29 cellular contexts compared by ENCODE assay signal in genomic region chr10:31483546-31483945, GRCh38.
"Had no signal": no experiment of that assay in that cellular context is flagged by ENCODE, and none has a peak within 500 bp of the region (broad histone marks: within the 10 kb centered on the region; RNA-seq: fewer than 3 reads in every experiment).

No MANE protein-coding gene starts in this region.

- H3K27me3 ChIP-seq: ascending aorta, brain microvascular endothelial cell, cardiac muscle cell, SJSA1 had no signal

- H3K27me3 Mint-ChIP-seq: activated naive CD8-positive, alpha-beta T cell treated with anti-CD3 and anti-CD28 coated beads, Interleukin-2, amount 50 U/mL, for 24 hours had no signal

- H3K27ac ChIP-seq: ascending aorta, brain microvascular endothelial cell, cardiac muscle cell, SJSA1 had no signal

- H3K9me3 Mint-ChIP-seq: WTC11 had no signal

- H3K4me1 Mint-ChIP-seq: WTC11 had no signal

- DNase-seq: activated CD4-positive, alpha-beta T cell treated with anti-CD3 and anti-CD28 coated beads for 48 hours; activated CD4-positive, alpha-beta T cell treated with anti-CD3 and anti-CD28 coated beads, Interleukin-2, amount 50 U/mL, for 4 hours; activated CD4-positive, CD25-positive, alpha-beta regulatory T cell treated with anti-CD3 and anti-CD28 coated beads, Interleukin-2, amount 50 U/mL, for 72 hours; activated CD8-positive, alpha-beta memory T cell treated with anti-CD3 and anti-CD28 coated beads, Interleukin-2, amount 50 U/mL, for 48 hours; activated CD8-positive, alpha-beta T cell treated with anti-CD3 and anti-CD28 coated beads, Interleukin-2, amount 10 ng/mL, durations not matched to agents 7 days and 5 days; activated effector memory CD4-positive, alpha-beta T cell treated with anti-CD3 and anti-CD28 coated beads, Interleukin-2, amount 50 U/mL, for 16 hours; activated naive CD4-positive, alpha-beta T cell treated with Interleukin-2 at 50 U/mL for 16 hours; activated naive CD8-positive, alpha-beta T cell treated with anti-CD3 and anti-CD28 coated beads, Interleukin-2, amount 50 U/mL, for 24 hours; activated T-cell treated with anti-CD3 and anti-CD28 coated beads, Interleukin-2, amount 50 U/mL, for 1 hour; amniotic stem cell; brain microvascular endothelial cell; Karpas-422; MM.1S; NCI-H1105; NCI-H1436 treated with DMSO at 0.1 percent for 48 hours; NCI-H187; NCI-H2081; NCI-H510A treated with DMSO at 0.1 percent for 48 hours; NCI-H69; SHP77; SW 1271 had no signal

- H3K36me3 ChIP-seq: ascending aorta, brain microvascular endothelial cell, cardiac muscle cell had no signal

- H3K27ac Mint-ChIP-seq: activated CD8-positive, alpha-beta T cell treated with anti-CD3 and anti-CD28 coated beads, Interleukin-2, amount 10 ng/mL, durations not matched to agents 7 days and 5 days; activated naive CD4-positive, alpha-beta T cell treated with anti-CD3 and anti-CD28 coated beads, Interleukin-2, amount 50 U/mL, for 72 hours; activated naive CD8-positive, alpha-beta T cell treated with anti-CD3 and anti-CD28 coated beads, Interleukin-2, amount 50 U/mL, for 24 hours; T-helper 2 cell treated with Interferon-gamma antibody and Interleukin-4, amounts not matched to agents 5 μg/mL and 100 μg/mL, for 36 hours; WTC11 had no signal

- H3K4me1 ChIP-seq: ascending aorta, SJSA1 had no signal

- H3K4me3 Mint-ChIP-seq: activated CD8-positive, alpha-beta T cell treated with anti-CD3 and anti-CD28 coated beads, Interleukin-2, amount 10 ng/mL, durations not matched to agents 7 days and 5 days; activated naive CD8-positive, alpha-beta T cell treated with anti-CD3 and anti-CD28 coated beads, Interleukin-2, amount 50 U/mL, for 24 hours; T-helper 2 cell treated with Interferon-gamma antibody and Interleukin-4, amounts not matched to agents 5 μg/mL and 100 μg/mL, for 36 hours; WTC11 had no signal

- FAIRE-seq: RCC 7860 had no signal

- H3K9me3 ChIP-seq: ascending aorta, SJSA1 had no signal

- H3K4me3 ChIP-seq: ascending aorta, cardiac muscle cell, SJSA1 had no signal

- H3K36me3 Mint-ChIP-seq: WTC11 had no signal

- ATAC-seq: activated CD8-positive, alpha-beta T cell treated with anti-CD3 and anti-CD28 coated beads, Interleukin-2, amount 10 ng/mL, durations not matched to agents 7 days and 5 days; activated naive CD4-positive, alpha-beta T cell treated with anti-CD3 and anti-CD28 coated beads, Interleukin-2, amount 50 U/mL, for 72 hours; activated naive CD8-positive, alpha-beta T cell treated with anti-CD3 and anti-CD28 coated beads, Interleukin-2, amount 50 U/mL, for 24 hours; SK-N-SH treated with all-trans-retinoic acid at 6 μM for 48 hours; WTC11 had no signal
